In the genomic region with DNA sequence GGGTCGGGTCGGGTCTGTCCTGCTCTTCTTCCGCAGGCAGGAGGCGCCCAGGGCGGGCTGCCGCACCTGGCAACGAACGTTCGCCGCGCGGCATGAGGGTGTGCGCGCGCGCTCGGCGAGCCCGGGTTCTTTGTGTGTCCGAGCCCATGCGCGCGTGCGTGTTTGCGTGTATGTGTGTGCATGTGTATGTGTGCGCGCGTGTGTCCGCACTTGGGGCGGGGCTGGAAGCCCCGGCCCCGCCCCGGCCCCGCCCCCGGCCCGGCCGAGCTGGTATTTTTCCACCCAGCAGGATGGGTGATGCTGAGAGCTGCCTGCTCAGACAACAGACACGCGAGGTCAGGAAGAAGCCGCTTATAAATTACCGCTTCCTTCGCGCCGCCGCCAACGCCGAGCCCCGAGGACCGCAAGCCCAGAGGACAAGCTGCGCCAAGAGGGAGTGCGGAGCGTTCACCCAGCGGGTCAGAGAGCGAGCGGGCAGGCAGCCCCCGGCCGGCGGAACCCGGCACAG, we compare ENCODE assay signal across 8 cellular contexts. TPM values are rescaled to one million over a fixed set of nuclear protein-coding genes. Genes with fewer than 3 reads are reported as not detected.
A peak's percentile ranks its signal among the peaks of the same experiment; 100 is the strongest.
DNase-seq lines count a peak whose midpoint lies in the region; ATAC-seq and TF ChIP-seq lines count a peak whose summit lies in the region.

A gene (plus strand): TSS at position 303 of the 508 bp plus-strand sequence. CDS start 41,029 bp downstream, outside the sequence.

- 0% methylated on average over 20 of the region's 59 CpGs for WGBS in esophagus muscularis mucosa

- H3K4me3 Mint-ChIP-seq in activated T-cell treated with anti-CD3 and anti-CD28 coated beads, Interleukin-2, amount 50 U/mL, for 4 hours = peak within 1 kb of the TSS; percentile 99

- H3K9me3 ChIP-seq in DND-41 (ENCODE audit: insufficient read depth, low read length, severe bottlenecking) (no peaks in the 10 kb centered on the region), Panc1 (ENCODE audit: control insufficient read depth, insufficient read depth, low read depth, low read length) (no peaks in the 10 kb centered on the region), esophagus muscularis mucosa (no peaks in the 10 kb centered on the region)

- H3K36me3 ChIP-seq in DND-41 (ENCODE audit: insufficient read depth, low read length) = no peaks in the 10 kb centered on the region
- H3K36me3 ChIP-seq in KMS-11 (ENCODE audit: insufficient read depth) = no peaks in the 10 kb centered on the region
- no peaks in the 10 kb centered on the region; the same call in 1 of the 2 replicates for H3K36me3 ChIP-seq in Panc1 (ENCODE audit: control insufficient read depth, insufficient read depth, low read length)
- no peaks in the 10 kb centered on the region for H3K36me3 ChIP-seq in esophagus muscularis mucosa

- H3K27me3 ChIP-seq in DND-41 (ENCODE audit: insufficient read depth, low read length, poor library complexity) = no peaks in the 10 kb centered on the region
- H3K27me3 ChIP-seq in KMS-11 (ENCODE audit: insufficient read depth, low read depth) = no peaks in the 10 kb centered on the region
- no peaks in the 10 kb centered on the region for H3K27me3 ChIP-seq in Panc1 (ENCODE audit: control insufficient read depth, insufficient read depth, low read length)
- no peaks in the 10 kb centered on the region for H3K27me3 ChIP-seq in esophagus muscularis mucosa

- H3K4me1 ChIP-seq in DND-41 (ENCODE audit: insufficient read depth, low read length) (peaks cover 40% of the 10 kb centered on the region), KMS-11 (ENCODE audit: low read depth, poor library complexity, severe bottlenecking) (no peaks in the 10 kb centered on the region), Panc1 (ENCODE audit: control insufficient read depth, insufficient read depth, low read length) (peaks cover 29% of the 10 kb centered on the region), esophagus muscularis mucosa (peaks cover 32 to 53% (median 51%) of the 10 kb centered on the region in 4 donors)

- TF ChIP-seq EP300 in esophagus muscularis mucosa (IDR thresholded peaks at IDR 0.05) = no peak

- no peak for TF ChIP-seq POLR2A in esophagus muscularis mucosa (IDR thresholded peaks at IDR 0.05; ENCODE audit: low read depth)

- TF ChIP-seq CTCF in DND-41 (IDR thresholded peaks at IDR 0.05; ENCODE audit: borderline replicate concordance, extremely low read depth, low read length, poor library complexity, severe bottlenecking) = peak; percentile 61
- no peak; the same call in 1 of the 2 replicates for TF ChIP-seq CTCF in KMS-11 (conservative IDR thresholded peaks at IDR 0.05; ENCODE audit: low read depth, low read length)
- TF ChIP-seq CTCF in Panc1 (IDR thresholded peaks at IDR 0.05) = no peak; the same call in 1 of the 2 replicates
- TF ChIP-seq CTCF in esophagus muscularis mucosa (IDR thresholded peaks at IDR 0.05) = peak; percentile 49 to 59 (median 53)

- H3K79me2 ChIP-seq in DND-41 (ENCODE audit: insufficient read depth, low read length) (peaks cover 38% of the 10 kb centered on the region), KMS-11 (ENCODE audit: insufficient read depth, low read depth) (peaks cover 36% of the 10 kb centered on the region)

- ATAC-seq in DND-41 (ENCODE audit: insufficient read depth, low read depth) (peak; percentile 71), GM21723 (IDR thresholded peaks at IDR 0.05; ENCODE audit: unreplicated experiment) (peak; percentile 75), Panc1 (peak; percentile 81)
- peak; percentile 79 to 80 for ATAC-seq in activated T-cell treated with anti-CD3 and anti-CD28 coated beads, Interleukin-2, amount 50 U/mL, for 4 hours

- peak within 1 kb of the TSS; percentile 61 for H3K9ac ChIP-seq in DND-41 (ENCODE audit: low read depth, low read length)
- H3K9ac ChIP-seq in KMS-11 = peak within 1 kb of the TSS; percentile 81

- peaks cover 47% of the 10 kb centered on the region for H3K4me1 Mint-ChIP-seq in activated T-cell treated with anti-CD3 and anti-CD28 coated beads, Interleukin-2, amount 50 U/mL, for 4 hours (ENCODE audit: low read depth)

- no peaks in the 10 kb centered on the region for H3K9me3 Mint-ChIP-seq in activated T-cell treated with anti-CD3 and anti-CD28 coated beads, Interleukin-2, amount 50 U/mL, for 4 hours

- no peaks in the 10 kb centered on the region for H3K36me3 Mint-ChIP-seq in activated T-cell treated with anti-CD3 and anti-CD28 coated beads, Interleukin-2, amount 50 U/mL, for 4 hours (ENCODE audit: insufficient read depth)

- no peaks in the 10 kb centered on the region for H3K27me3 Mint-ChIP-seq in activated T-cell treated with anti-CD3 and anti-CD28 coated beads, Interleukin-2, amount 50 U/mL, for 4 hours (ENCODE audit: low read depth)

- POLR2A ChIA-PET in Panc1 (lab: Charles Lee) = interaction anchor here (0.6 kb wide), 1 partner anchor 27 kb away, joined by 6 read pairs; no protein-coding TSS in a partner anchor

- H2AFZ ChIP-seq in DND-41 (ENCODE audit: low read depth, low read length) = peak within 1 kb of the TSS; percentile 91
- H2AFZ ChIP-seq in KMS-11 (ENCODE audit: low read depth) = peak within 1 kb of the TSS; percentile 78

- H3K4me3 ChIP-seq in DND-41 (ENCODE audit: low read depth in 1 of 2, low read length in 2 of 2) (peak within 1 kb of the TSS; percentile 56 to 95; a peak in 3 of 4 replicates), KMS-11 (IDR thresholded peaks at IDR 0.05; ENCODE audit: insufficient read depth, low read depth, low read length) (peak within 1 kb of the TSS; percentile 59), Panc1 (ENCODE audit: low read depth in 2 of 2, low read length in 2 of 2) (peak within 1 kb of the TSS; percentile 87 to 88), esophagus muscularis mucosa (peak within 1 kb of the TSS; percentile 60 to 79 (median 74))

- BruUV-seq in Panc1 (replicated peaks; lab: Mats Ljungman, UMichigan) = no TSS peak

- in situ Hi-C loops in Panc1 (cut with HindIII; ENCODE audit: low pct_unique_long_range_greater_than_20kb, low sequenced_read_pairs) = no loop called here

- H3K27ac ChIP-seq in DND-41 (ENCODE audit: low read length) (peak within 1 kb of the TSS; percentile 73), KMS-11 (peak within 1 kb of the TSS; percentile 90), Panc1 (ENCODE audit: low read length) (peak within 1 kb of the TSS; percentile 87), esophagus muscularis mucosa (replicated peaks in 1 of 4) (peak within 1 kb of the TSS; percentile 88 to 89 (median 89))

- intact Hi-C loops in Panc1 (cut with micrococcal nuclease; ENCODE audit: unreplicated experiment) (loop anchor here (10.0 kb wide), 1 partner anchor 52 kb away; no protein-coding TSS in a partner anchor), esophagus muscularis mucosa (cut with DNase I) (loop anchor here (5.0 kb wide), 2 partner anchors 50 to 65 kb away; no protein-coding TSS in a partner anchor)

- CTCF ChIA-PET in Panc1 (lab: Charles Lee) = interaction anchor here (0.9 kb wide), 1 partner anchor 65 kb away, joined by 4 read pairs; no protein-coding TSS in a partner anchor

- H4K20me1 ChIP-seq in DND-41 (ENCODE audit: insufficient read depth, low read length) (peaks cover 10% of the 10 kb centered on the region; the same call in 1 of the 2 replicates), KMS-11 (ENCODE audit: insufficient read depth) (no peaks in the 10 kb centered on the region)

- peak within 1 kb of the TSS; percentile 88 for H3K4me2 ChIP-seq in DND-41 (ENCODE audit: insufficient read depth, low read length)
- H3K4me2 ChIP-seq in KMS-11 = peak within 1 kb of the TSS; percentile 73

- DNase-seq in DND-41 (peak; percentile 92), Panc1 (ENCODE audit: low read depth, low spot score) (no peak), esophagus muscularis mucosa (ENCODE audit: extremely low spot score) (peak; percentile 99), myocyte (ENCODE audit: low read depth) (peak; percentile 93)
- DNase-seq in activated T-cell treated with anti-CD3 and anti-CD28 coated beads, Interleukin-2, amount 50 U/mL, for 4 hours = peak; percentile 93
- DNase-seq in stimulated activated CD8-positive, alpha-beta memory T cell treated with anti-CD3 and anti-CD28 coated beads, Interleukin-7, amount 100 ng/mL, for 4 hours (ENCODE audit: low read depth in 2 of 2) = peak; percentile 87 to 92

RNA-seq across cellular contexts. Expression of the gene that starts here (rescaled TPM):
- total RNA-seq in Panc1 (2021; ENCODE audit: unreplicated experiment) (61.0 TPM), esophagus muscularis mucosa (10 to 100 TPM; 15.0 to 36.2 (median 23.7) TPM), myocyte (63.3 and 79.9 TPM in 2 replicates)
- polyA plus RNA-seq in Panc1 (2012; ENCODE audit: insufficient read length) = 53.8 TPM
- total RNA-seq in activated T-cell treated with anti-CD3 and anti-CD28 coated beads, Interleukin-2, amount 50 U/mL, for 4 hours = 10 to 100 TPM; 47.6 to 54.2 (median 51.2) TPM
- polyA plus RNA-seq in myocyte (2012) = 45.9 TPM

Comparison
In these comparisons a context has a peak if more than half of its experiments do, and no peak if none do; other contexts are left out.
1. CTCF ChIP-seq: peak in DND-41 (single experiment) and esophagus muscularis mucosa (3 of 3); none in KMS-11 (single experiment) and Panc1 (single experiment).
2. Peak in every context shown above with its lines, with median percentiles within 50 percentile points of each other: ATAC-seq, H3K27ac ChIP-seq and H3K4me3 ChIP-seq.